In the genomic region with DNA sequence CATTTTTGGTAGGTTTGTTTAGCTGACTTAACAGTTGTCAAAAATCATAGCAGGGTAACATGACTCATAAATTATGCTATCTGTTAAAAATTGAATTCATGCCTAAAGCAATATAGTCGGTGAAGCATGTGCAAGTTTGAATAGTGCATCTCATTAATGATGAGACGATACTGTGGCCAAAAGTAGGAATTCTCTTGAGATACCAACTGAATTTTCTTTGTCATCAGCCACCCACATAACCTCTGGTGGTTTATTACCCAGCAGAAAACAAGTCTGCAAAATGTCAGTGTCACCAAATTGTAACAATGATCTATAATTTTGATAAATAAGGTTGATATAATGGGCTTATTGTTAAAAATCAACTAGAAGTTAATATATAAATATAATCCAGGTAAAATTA, we compare ENCODE assay signal across 19 cellular contexts.
DNase-seq lines count a peak whose midpoint lies in the region; ATAC-seq, FAIRE-seq and TF ChIP-seq lines count a peak whose summit lies in the region.
"Had no signal": no experiment of that assay in that cellular context is flagged by ENCODE, and none has a peak within 500 bp of the region (broad histone marks: within the 10 kb centered on the region; RNA-seq: fewer than 3 reads in every experiment).

No MANE protein-coding gene starts in this region.

- no peaks in the 10 kb centered on the region for H3K27me3 ChIP-seq in BE2C
- no peaks in the 10 kb centered on the region for H3K27me3 ChIP-seq in bronchial epithelial cell (ENCODE audit: control insufficient read depth, insufficient read depth, low read length)
- H3K27me3 ChIP-seq: Peyer's patch, SJCRH30 had no signal

- peaks cover 3% of the 10 kb centered on the region; the same call in 1 of the 2 replicates for H3K4me1 ChIP-seq in BE2C
- H3K4me1 ChIP-seq: Peyer's patch, SJCRH30 had no signal

- no peak for FAIRE-seq in bronchial epithelial cell (lab: Jason Lieb, UNC)
- FAIRE-seq: D721Med, H54 had no signal

- H3K36me3 ChIP-seq in BE2C (no peaks in the 10 kb centered on the region), bronchial epithelial cell (ENCODE audit: control insufficient read depth, insufficient read depth, low read length) (no peaks in the 10 kb centered on the region)
- H3K36me3 ChIP-seq: Peyer's patch, SJCRH30 had no signal

- TF ChIP-seq CTCF in BE2C (IDR thresholded peaks at IDR 0.05; ENCODE audit: low read depth, low read length), result no peak
- TF ChIP-seq CTCF in bronchial epithelial cell (IDR thresholded peaks at IDR 0.05; ENCODE audit: insufficient read depth, low read length, severe bottlenecking), result no peak

- no peaks in the 10 kb centered on the region for H3K9me3 ChIP-seq in BE2C
- H3K9me3 ChIP-seq: Peyer's patch, SJCRH30 had no signal

- ATAC-seq in GM18519 (IDR thresholded peaks at IDR 0.05; ENCODE audit: low FRiP score, unreplicated experiment), result no peak

- H3K4me3 ChIP-seq in BE2C (ENCODE audit: low read depth, low read length), result no peak overlapping the region
- H3K4me3 ChIP-seq in bronchial epithelial cell (ENCODE audit: low read depth, low read length), result no peak overlapping the region
- H3K4me3 ChIP-seq: Peyer's patch, SJCRH30 had no signal

- DNase-seq in BE2C (peak; percentile 11), NCI-H226 (peak; percentile 31), bronchial epithelial cell (ENCODE audit: low read depth) (peak; percentile 11), glomerular visceral epithelial cell (ENCODE audit: extremely low spot score) (peak; percentile 1), dermis blood vessel endothelial cell (no peak), NCI-H774 (lab: John Stamatoyannopoulos, UW) (no peak)
- DNase-seq: AML-193, DMS53, GDM1, Karpas-422, MM.1S, NCI-H1048, NCI-H1417 treated with DMSO at 0.1 percent for 48 hours, NCI-H187, Peyer's patch, SJCRH30 had no signal

Comparison
In these comparisons a context has a peak if more than half of its experiments do, and no peak if none do; other contexts are left out.
1. DNase-seq: peak in BE2C (single experiment), NCI-H226 (single experiment), bronchial epithelial cell (single experiment) and glomerular visceral epithelial cell (single experiment); none in dermis blood vessel endothelial cell (single experiment) and NCI-H774 (single experiment).